In the genomic region with DNA sequence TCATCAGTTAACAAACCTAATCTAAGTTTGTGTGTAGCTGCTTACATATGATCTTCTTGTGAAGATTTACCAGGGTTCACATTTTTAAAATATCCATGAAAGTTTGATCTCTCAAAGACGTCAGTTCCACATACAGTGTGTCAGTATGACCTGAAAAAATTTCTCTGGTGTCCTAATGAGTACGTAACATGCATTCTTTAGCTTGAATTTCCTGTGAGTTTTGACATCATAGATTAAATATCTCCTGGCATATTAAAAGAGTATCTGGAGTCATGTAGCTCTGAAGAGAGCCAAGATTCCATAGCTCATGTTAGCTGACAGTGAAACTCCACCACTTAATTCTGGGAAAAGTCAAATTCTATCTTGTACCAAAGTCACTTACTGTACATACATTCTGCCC, we compare ENCODE assay signal across 25 cellular contexts. TPM values are rescaled to one million over a fixed set of nuclear protein-coding genes. Genes with fewer than 3 reads are reported as not detected.
DNase-seq lines count a peak whose midpoint lies in the region; ATAC-seq and TF ChIP-seq lines count a peak whose summit lies in the region.
"Had no signal": no experiment of that assay in that cellular context is flagged by ENCODE, and none has a peak within 500 bp of the region (broad histone marks: within the 10 kb centered on the region; RNA-seq: fewer than 3 reads in every experiment).

No MANE protein-coding gene starts in this region.

- ATAC-seq in heart left ventricle (peak; percentile 24 to 50 (median 34)), thoracic aorta (ENCODE audit: insufficient number of reproducible peaks, low FRiP score, low read depth) (no peak)
- ATAC-seq: activated CD8-positive, alpha-beta T cell treated with anti-CD3 and anti-CD28 coated beads, Interleukin-2, amount 10 ng/mL, durations not matched to agents 7 days and 5 days; activated naive CD8-positive, alpha-beta T cell treated with anti-CD3 and anti-CD28 coated beads, Interleukin-2, amount 50 U/mL, for 24 hours; CD8-positive, alpha-beta T cell; left lung; naive thymus-derived CD8-positive, alpha-beta T cell; Panc1 had no signal

- H3K4me3 ChIP-seq in choroid plexus epithelial cell (ENCODE audit: low read depth, low read length) (no peak overlapping the region), heart left ventricle (no peak overlapping the region), thoracic aorta (no peak overlapping the region)
- H3K4me3 ChIP-seq: left lung, SJCRH30 had no signal

- H3K9me3 ChIP-seq in heart left ventricle = no peaks in the 10 kb centered on the region
- no peaks in the 10 kb centered on the region for H3K9me3 ChIP-seq in thoracic aorta
- H3K9me3 ChIP-seq: left lung, SJCRH30 had no signal

- in situ Hi-C loops in G401 (cut with HindIII; ENCODE audit: low sequenced_read_pairs) = no loop called here

- DNase-seq in NCI-H460 (ENCODE audit: extremely low read depth, low read depth) (peak; percentile 78), choroid plexus epithelial cell (ENCODE audit: low read depth) (peak; percentile 61), heart left ventricle (no peak), thoracic aorta (ENCODE audit: low spot score) (no peak), NCI-H2227 (lab: John Stamatoyannopoulos, UW; ENCODE audit: unreplicated experiment) (no peak), G401 (ENCODE audit: low spot score) (no peak), NCI-H2107 treated with DMSO at 0.1 percent for 48 hours (lab: John Stamatoyannopoulos, UW; ENCODE audit: unreplicated experiment) (no peak)
- DNase-seq: activated CD4-positive, CD25-positive, alpha-beta regulatory T cell treated with anti-CD3 and anti-CD28 coated beads, Interleukin-2, amount 50 U/mL, for 72 hours; activated CD8-positive, alpha-beta T cell treated with anti-CD3 and anti-CD28 coated beads, Interleukin-2, amount 10 ng/mL, durations not matched to agents 7 days and 5 days; activated gamma-delta T cell treated with Interleukin-2 at 50 U/mL for 16 hours; activated naive CD8-positive, alpha-beta T cell treated with anti-CD3 and anti-CD28 coated beads, Interleukin-2, amount 50 U/mL, for 24 hours; activated T-cell treated with anti-CD3 and anti-CD28 coated beads, Interleukin-2, amount 50 U/mL, for 1 hour; CD8-positive, alpha-beta T cell; dermis blood vessel endothelial cell; hippocampal formation; left lung; naive thymus-derived CD8-positive, alpha-beta T cell; NCI-H2081; NCI-H446; occipital lobe; SJCRH30; stimulated activated CD4-positive, alpha-beta T cell treated with anti-CD3 and anti-CD28 coated beads, Interleukin-12 subunit alpha, Interleukin-12 subunit beta, amount 100 ng/mL, for 4 hours; stimulated activated CD4-positive, alpha-beta T cell treated with anti-CD3 and anti-CD28 coated beads, Interleukin-4, amount 100 ng/mL, for 24 hours; stimulated activated naive CD4-positive, alpha-beta T cell treated with Interleukin-2 at 50 U/mL for 16 hours had no signal

- intact Hi-C loops in heart left ventricle (cut with DNase I) = loop anchor here in 9 of 10 donors (2.0 to 10.0 kb wide), 12 partner anchors 45 to 189 kb away; no protein-coding TSS in a partner anchor

- no peak for TF ChIP-seq POLR2A in heart left ventricle (IDR thresholded peaks at IDR 0.05)

- peaks cover 0 to 65% (median 25%) of the 10 kb centered on the region in 12 donors for H3K4me1 ChIP-seq in heart left ventricle
- H3K4me1 ChIP-seq in thoracic aorta (ENCODE audit: control insufficient read depth in 1 of 2, low read depth in 2 of 2) = peaks cover 31 to 52% of the 10 kb centered on the region in 2 donors

- H3K36me3 ChIP-seq in heart left ventricle = no peaks in the 10 kb centered on the region
- no peaks in the 10 kb centered on the region for H3K36me3 ChIP-seq in thoracic aorta
- H3K36me3 ChIP-seq: left lung, SJCRH30 had no signal

- no peak for TF ChIP-seq CTCF in choroid plexus epithelial cell (conservative IDR thresholded peaks at IDR 0.05; ENCODE audit: low read depth, low read length)
- TF ChIP-seq CTCF in heart left ventricle (IDR thresholded peaks at IDR 0.05) = no peak
- TF ChIP-seq CTCF in thoracic aorta (IDR thresholded peaks at IDR 0.05) = no peak

- H3K27me3 ChIP-seq in heart left ventricle = no peaks in the 10 kb centered on the region
- no peaks in the 10 kb centered on the region for H3K27me3 ChIP-seq in thoracic aorta (replicated peaks; ENCODE audit: insufficient read depth)
- H3K27me3 ChIP-seq: left lung, SJCRH30 had no signal

- WGBS in heart left ventricle, 4 donors = 47 to 67% (median 55%) methylated on average over 2 of the region's 2 CpGs

- H3K27ac ChIP-seq in heart left ventricle = peak overlapping the region; percentile 65 to 94 (median 83)
- peak overlapping the region; percentile 70 to 88 for H3K27ac ChIP-seq in thoracic aorta
- H3K27ac ChIP-seq: left lung, SJCRH30 had no signal

RNA-seq across cellular contexts. Expression of gene PDLIM5, which starts 43.9 kb away (rescaled TPM):
- total RNA-seq in NCI-H460 (2014; rRNA removed; shearing (Covaris generic)) = 252 and 253 TPM in 2 replicates
- 66.3 and 84.7 TPM in 2 replicates for polyA plus RNA-seq in NCI-H460 (2014; cell fraction: nucleus; rRNA removed)
- total RNA-seq in heart left ventricle (1,000 to 10,000 TPM in 7 of 9 donors, 100 to 1,000 TPM in 2; 814 to 1,378 (median 1,064) TPM), thoracic aorta (100 to 1,000 TPM; 275 to 328 TPM)
- 100 to 1,000 TPM; 262 to 648 TPM for polyA plus RNA-seq in heart left ventricle
- total RNA-seq in G401 (2014; rRNA removed; shearing (Covaris generic)) = 0.06 TPM in 1 of 2 replicates, not detected in the other

Comparison
In these comparisons a context has a peak if more than half of its experiments do, and no peak if none do; other contexts are left out.
1. DNase-seq: peak in NCI-H460 (single experiment) and choroid plexus epithelial cell (single experiment); none in heart left ventricle (0 of 5), thoracic aorta (single experiment), NCI-H2227 (single experiment), G401 (single experiment) and NCI-H2107 treated with DMSO at 0.1 percent for 48 hours (single experiment).
2. RNA of gene PDLIM5, which starts 43.9 kb away (total RNA-seq): 814 to 1,378 TPM in heart left ventricle, 275 to 328 TPM in thoracic aorta and 252 to 253 TPM in NCI-H460; 0.06 TPM in G401; every median in the first group is over 100 times any median in the second.